Comparison of ENCODE assay signal across 8 cellular contexts in the genomic region with DNA sequence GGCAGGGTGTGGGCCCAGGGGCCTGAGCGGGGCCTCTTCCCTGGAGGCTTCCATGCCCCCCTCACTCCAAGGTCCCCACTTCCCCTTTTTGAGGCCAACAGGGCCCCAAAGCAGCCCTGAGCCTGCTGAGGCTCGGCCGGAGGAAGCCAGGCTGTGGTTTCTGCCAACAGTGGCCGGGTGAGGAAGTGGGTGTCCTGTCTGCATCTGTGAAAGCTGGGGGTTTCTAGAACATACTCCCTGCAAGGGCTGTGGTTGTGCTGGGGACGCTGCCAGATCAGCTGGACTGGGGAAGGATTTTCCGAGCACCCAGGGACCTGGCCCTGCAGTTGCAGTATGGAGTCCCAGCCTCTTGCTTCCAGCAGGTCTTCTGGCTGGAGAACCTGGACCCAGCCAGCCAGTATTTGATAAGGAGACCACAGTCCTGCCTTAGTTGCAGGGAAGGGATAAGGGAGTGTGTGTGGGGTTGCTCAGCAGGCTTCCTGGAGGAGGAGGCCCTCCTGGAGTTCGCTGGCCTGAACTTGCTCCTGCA. TPM values are rescaled to one million over a fixed set of nuclear protein-coding genes. Genes with fewer than 3 reads are reported as not detected.
DNase-seq lines count a peak whose midpoint lies in the region; ATAC-seq and TF ChIP-seq lines count a peak whose summit lies in the region.

No MANE protein-coding gene starts in this region.

- no peak for TF ChIP-seq POLR2A in GM18505 (IDR thresholded peaks at IDR 0.05; ENCODE audit: borderline replicate concordance, extremely low read depth, insufficient read depth, insufficient read length)
- TF ChIP-seq POLR2A in right lobe of liver (IDR thresholded peaks at IDR 0.05): no peak

- H3K79me2 ChIP-seq in OCI-LY3 (ENCODE audit: low read length): peaks cover 92% of the 10 kb centered on the region

- peak overlapping the region; percentile 44 for H3K9ac ChIP-seq in OCI-LY3 (ENCODE audit: low read length)

- H3K36me3 ChIP-seq in OCI-LY3 (replicated peaks; ENCODE audit: low read depth, low read length) (peaks cover 36% of the 10 kb centered on the region), right lobe of liver (no peaks in the 10 kb centered on the region), thoracic aorta (no peaks in the 10 kb centered on the region)

- no peak for TF ChIP-seq CTCF in OCI-LY3 (IDR thresholded peaks at IDR 0.05; ENCODE audit: low read depth, low read length)
- TF ChIP-seq CTCF in right lobe of liver (IDR thresholded peaks at IDR 0.05): no peak
- TF ChIP-seq CTCF in thoracic aorta (IDR thresholded peaks at IDR 0.05): no peak
- TF ChIP-seq CTCF in mesothelial cell of epicardium (IDR thresholded peaks at IDR 0.05; ENCODE audit: unreplicated experiment): no peak

- no peak overlapping the region for H2AFZ ChIP-seq in OCI-LY3 (ENCODE audit: low read depth, low read length)

- no peaks in the 10 kb centered on the region for H3K27me3 Mint-ChIP-seq in activated naive CD8-positive, alpha-beta T cell treated with anti-CD3 and anti-CD28 coated beads for 36 hours
- no peaks in the 10 kb centered on the region for H3K27me3 Mint-ChIP-seq in mesothelial cell of epicardium (ENCODE audit: low read depth)

- H3K27ac ChIP-seq in OCI-LY3 (ENCODE audit: low read length) (peak overlapping the region; percentile 57), right lobe of liver (peak overlapping the region; percentile 50 to 63 (median 58)), thoracic aorta (peak overlapping the region in 1 of 2 donors; percentile 34)

- peak overlapping the region; percentile 86 for H3K4me2 ChIP-seq in OCI-LY3 (ENCODE audit: low read length)

- H3K4me1 ChIP-seq in OCI-LY3 (ENCODE audit: low read length) (peaks cover 54% of the 10 kb centered on the region), right lobe of liver (peaks cover 0 to 32% (median 6%) of the 10 kb centered on the region in 4 donors), thoracic aorta (ENCODE audit: control insufficient read depth in 1 of 2, low read depth in 2 of 2) (peaks cover 12 to 24% of the 10 kb centered on the region in 2 donors)

- 0 out of 2 replicates have a peak, but pooled peaks cover 4% of the 10 kb centered on the region for H3K9me3 ChIP-seq in OCI-LY3 (ENCODE audit: insufficient read depth, low read length)
- H3K9me3 ChIP-seq in right lobe of liver: no peaks in the 10 kb centered on the region
- no peaks in the 10 kb centered on the region for H3K9me3 ChIP-seq in thoracic aorta

- peak overlapping the region; percentile 50 for H3K4me3 Mint-ChIP-seq in activated naive CD8-positive, alpha-beta T cell treated with anti-CD3 and anti-CD28 coated beads for 36 hours
- H3K4me3 Mint-ChIP-seq in mesothelial cell of epicardium: no peak overlapping the region

- peaks cover 3% of the 10 kb centered on the region for H3K9me3 Mint-ChIP-seq in activated naive CD8-positive, alpha-beta T cell treated with anti-CD3 and anti-CD28 coated beads for 36 hours
- peaks cover 18% of the 10 kb centered on the region for H3K9me3 Mint-ChIP-seq in mesothelial cell of epicardium

- ATAC-seq in GM18505 (IDR thresholded peaks at IDR 0.05; ENCODE audit: unreplicated experiment) (peak; percentile 79), HG02763 (IDR thresholded peaks at IDR 0.05; ENCODE audit: unreplicated experiment) (peak; percentile 89), right lobe of liver (peak; percentile 50 to 63 (median 55)), thoracic aorta (ENCODE audit: insufficient number of reproducible peaks, low FRiP score, low read depth) (no peak)

- H3K27me3 ChIP-seq in OCI-LY3 (ENCODE audit: low read depth, low read length): no peaks in the 10 kb centered on the region
- no peaks in the 10 kb centered on the region for H3K27me3 ChIP-seq in right lobe of liver
- no peaks in the 10 kb centered on the region for H3K27me3 ChIP-seq in thoracic aorta (replicated peaks; ENCODE audit: insufficient read depth)

- WGBS in right lobe of liver (ENCODE audit: insufficient coverage, low coverage, low lambda C conversion rate, missing lambda C conversion rate): no CpG with 5 or more reads among the region's 7 CpGs

- peaks cover 78% of the 10 kb centered on the region for H3K4me1 Mint-ChIP-seq in activated naive CD8-positive, alpha-beta T cell treated with anti-CD3 and anti-CD28 coated beads for 36 hours
- H3K4me1 Mint-ChIP-seq in mesothelial cell of epicardium: no peaks in the 10 kb centered on the region

- intact Hi-C loops in right lobe of liver (cut with DNase I): no loop called here

- peak overlapping the region; percentile 64 for H3K4me3 ChIP-seq in OCI-LY3 (ENCODE audit: low read length)
- no peak overlapping the region for H3K4me3 ChIP-seq in right lobe of liver
- peak overlapping the region; percentile 34 for H3K4me3 ChIP-seq in thoracic aorta

- H4K20me1 ChIP-seq in OCI-LY3 (ENCODE audit: insufficient read depth, low read length): peaks cover 92% of the 10 kb centered on the region

- DNase-seq in activated naive CD8-positive, alpha-beta T cell treated with anti-CD3 and anti-CD28 coated beads for 36 hours: peak; percentile 61
- DNase-seq in right lobe of liver: peak; percentile 74 to 87 (median 75)
- no peak for DNase-seq in thoracic aorta (ENCODE audit: low spot score)
- no peak for DNase-seq in mesothelial cell of epicardium (ENCODE audit: low spot score in 2 of 2, unreplicated experiment in 2 of 2)
- no peak for DNase-seq in NCI-H524 treated with DMSO at 0.1 percent for 48 hours (lab: John Stamatoyannopoulos, UW)

- peak overlapping the region; percentile 73 for H3K27ac Mint-ChIP-seq in activated naive CD8-positive, alpha-beta T cell treated with anti-CD3 and anti-CD28 coated beads for 36 hours
- no peak overlapping the region for H3K27ac Mint-ChIP-seq in mesothelial cell of epicardium

- peaks cover 52% of the 10 kb centered on the region for H3K36me3 Mint-ChIP-seq in activated naive CD8-positive, alpha-beta T cell treated with anti-CD3 and anti-CD28 coated beads for 36 hours
- peaks cover 6% of the 10 kb centered on the region for H3K36me3 Mint-ChIP-seq in mesothelial cell of epicardium

RNA-seq across cellular contexts. Expression of gene ADCY7, which starts 15.7 kb away (rescaled TPM):
- total RNA-seq in activated naive CD8-positive, alpha-beta T cell treated with anti-CD3 and anti-CD28 coated beads for 36 hours: 10 to 100 TPM; 72.3 to 73.1 TPM
- total RNA-seq in right lobe of liver (10 to 100 TPM in 1 of 6 experiments, 1 to 10 TPM in 5; 2.5 to 10.2 (median 6.5) TPM), thoracic aorta (10 to 100 TPM; 35.9 to 39.8 TPM), mesothelial cell of epicardium (23.5 to 25.7 TPM (median 24.8 TPM) in 3 replicates)

Comparison
In these comparisons a context has a peak if more than half of its experiments do, and no peak if none do; other contexts are left out.
1. H3K4me3 ChIP-seq: peak in OCI-LY3 (single experiment) and thoracic aorta (single experiment); none in right lobe of liver (0 of 3).
2. DNase-seq: peak in activated naive CD8-positive, alpha-beta T cell treated with anti-CD3 and anti-CD28 coated beads for 36 hours (single experiment) and right lobe of liver (3 of 3); none in thoracic aorta (single experiment), mesothelial cell of epicardium (0 of 2) and NCI-H524 treated with DMSO at 0.1 percent for 48 hours (single experiment).